Comparison of ENCODE assay signal across 8 cellular contexts in genomic region chr3:160756907-160757623, GRCh38. TPM values are rescaled to one million over a fixed set of nuclear protein-coding genes. Genes with fewer than 3 reads are reported as not detected.
DNase-seq lines count a peak whose midpoint lies in the region; ATAC-seq, FAIRE-seq and TF ChIP-seq lines count a peak whose summit lies in the region.

No MANE protein-coding gene starts in this region.

- CTCF ChIA-PET in activated B cell treated with CpG ODN at 0.5 μM for 24 hours (lab: Charles Lee): interaction anchor here (1.2 kb wide), 1 partner anchor 517 kb away, joined by 4 read pairs; no protein-coding TSS in a partner anchor

- FAIRE-seq in GM12891 (lab: Jason Lieb, UNC): no peak

- peak overlapping the region; percentile 96 for H3K27ac ChIP-seq in left ventricle myocardium inferior (replicated peaks)

- H3K9me3 ChIP-seq in left ventricle myocardium inferior (replicated peaks): no peaks in the 10 kb centered on the region

- POLR2A ChIA-PET in activated B cell treated with CpG ODN at 0.5 μM for 24 hours (lab: Charles Lee): interaction anchor here (0.6 to 2.4 kb wide), 2 partner anchors 114 to 464 kb away, joined by 3 to 11 read pairs; partner anchors contain the start of gene NMD3

- H3K4me1 Mint-ChIP-seq in activated B cell treated with CpG ODN at 0.5 μM for 24 hours: peaks cover 27% of the 10 kb centered on the region

- peaks cover 3% of the 10 kb centered on the region for H3K36me3 Mint-ChIP-seq in activated B cell treated with CpG ODN at 0.5 μM for 24 hours (ENCODE audit: low read depth)

- no peaks in the 10 kb centered on the region for H3K27me3 ChIP-seq in left ventricle myocardium inferior (ENCODE audit: low read depth)

- intact Hi-C loops in activated B cell treated with CpG ODN at 0.5 μM for 24 hours (cut with micrococcal nuclease): loop anchor here (2.0 to 10.0 kb wide), 3 partner anchors 22 to 1955 kb away; partner anchors contain the start of genes B3GALNT1 and MFSD1
- intact Hi-C loops in left ventricle myocardium inferior (cut with micrococcal nuclease): loop anchor here (5.0 kb wide), 1 partner anchor 185 kb away; no protein-coding TSS in a partner anchor

- ATAC-seq in activated B cell treated with CpG ODN at 0.5 μM for 24 hours (ENCODE audit: low read depth): no peak

- no peaks in the 10 kb centered on the region for H3K36me3 ChIP-seq in left ventricle myocardium inferior

- no peak for TF ChIP-seq POLR2A in GM12891 (IDR thresholded peaks at IDR 0.05; ENCODE audit: low read depth, low read length)

- TF ChIP-seq CTCF in activated B cell treated with CpG ODN at 0.5 μM for 24 hours (IDR thresholded peaks at IDR 0.05): no peak
- no peak for TF ChIP-seq CTCF in left ventricle myocardium inferior (IDR thresholded peaks at IDR 0.05; ENCODE audit: borderline replicate concordance)
- no peak for TF ChIP-seq CTCF in retinal pigment epithelial cell (conservative IDR thresholded peaks at IDR 0.05; ENCODE audit: low read depth, low read length)

- H3K4me3 ChIP-seq in left ventricle myocardium inferior: peak overlapping the region; percentile 94
- peak overlapping the region; percentile 70 for H3K4me3 ChIP-seq in retinal pigment epithelial cell (ENCODE audit: low read length)

- H3K9me3 Mint-ChIP-seq in activated B cell treated with CpG ODN at 0.5 μM for 24 hours: no peaks in the 10 kb centered on the region

- peak overlapping the region; percentile 71 for H3K27ac Mint-ChIP-seq in activated B cell treated with CpG ODN at 0.5 μM for 24 hours

- peaks cover 19% of the 10 kb centered on the region for H3K27me3 Mint-ChIP-seq in activated B cell treated with CpG ODN at 0.5 μM for 24 hours

- DNase-seq in NCI-H510A treated with DMSO at 0.1 percent for 48 hours (lab: John Stamatoyannopoulos, UW) (peak; percentile 43), NCI-H510A (lab: John Stamatoyannopoulos, UW) (no peak), activated B cell treated with CpG ODN at 0.5 μM for 24 hours (peak; percentile 15), left ventricle myocardium inferior (peak; percentile 19), retinal pigment epithelial cell (ENCODE audit: low read depth) (no peak), AG08396 (ENCODE audit: low spot score) (no peak), GM12891 (ENCODE audit: insufficient read length, low spot score) (no peak), NCI-H1436 (lab: John Stamatoyannopoulos, UW) (no peak)

- H3K4me3 Mint-ChIP-seq in activated B cell treated with CpG ODN at 0.5 μM for 24 hours: peak overlapping the region; percentile 92

- peaks cover 55% of the 10 kb centered on the region for H3K4me1 ChIP-seq in left ventricle myocardium inferior

TF ChIP-seq in GM12891, 5 proteins besides CTCF, POLR2A, EP300 and RAD21:
- TF ChIP-seq TAF1 (IDR thresholded peaks at IDR 0.05; ENCODE audit: low read depth, low read length) (no peak), SPI1 (IDR thresholded peaks at IDR 0.05; ENCODE audit: low read depth, low read length) (no peak), PAX5 (IDR thresholded peaks at IDR 0.05; ENCODE audit: insufficient read depth, low read length, severe bottlenecking) (no peak), POU2F2 (IDR thresholded peaks at IDR 0.05; ENCODE audit: low read depth, low read length) (no peak), POLR2AphosphoS5 (IDR thresholded peaks at IDR 0.05; ENCODE audit: low read depth, low read length) (no peak)

RNA-seq across cellular contexts. Expression of gene PPM1L, which starts 1.0 kb away (rescaled TPM):
- total RNA-seq in activated B cell treated with CpG ODN at 0.5 μM for 24 hours (5.8 and 6.6 TPM in 2 replicates), left ventricle myocardium inferior (51.1 TPM)
- polyA plus RNA-seq in GM12891 (2012; ENCODE audit: low read depth, missing spikeins): 0.19 TPM

Comparison
In these comparisons a context has a peak if more than half of its experiments do, and no peak if none do; other contexts are left out.
1. DNase-seq: peak in NCI-H510A treated with DMSO at 0.1 percent for 48 hours (single experiment), activated B cell treated with CpG ODN at 0.5 μM for 24 hours (single experiment) and left ventricle myocardium inferior (single experiment); none in NCI-H510A (single experiment), retinal pigment epithelial cell (single experiment), AG08396 (single experiment), GM12891 (single experiment) and NCI-H1436 (single experiment).